ENCODE assay signal across 15 cellular contexts in the genomic region with DNA sequence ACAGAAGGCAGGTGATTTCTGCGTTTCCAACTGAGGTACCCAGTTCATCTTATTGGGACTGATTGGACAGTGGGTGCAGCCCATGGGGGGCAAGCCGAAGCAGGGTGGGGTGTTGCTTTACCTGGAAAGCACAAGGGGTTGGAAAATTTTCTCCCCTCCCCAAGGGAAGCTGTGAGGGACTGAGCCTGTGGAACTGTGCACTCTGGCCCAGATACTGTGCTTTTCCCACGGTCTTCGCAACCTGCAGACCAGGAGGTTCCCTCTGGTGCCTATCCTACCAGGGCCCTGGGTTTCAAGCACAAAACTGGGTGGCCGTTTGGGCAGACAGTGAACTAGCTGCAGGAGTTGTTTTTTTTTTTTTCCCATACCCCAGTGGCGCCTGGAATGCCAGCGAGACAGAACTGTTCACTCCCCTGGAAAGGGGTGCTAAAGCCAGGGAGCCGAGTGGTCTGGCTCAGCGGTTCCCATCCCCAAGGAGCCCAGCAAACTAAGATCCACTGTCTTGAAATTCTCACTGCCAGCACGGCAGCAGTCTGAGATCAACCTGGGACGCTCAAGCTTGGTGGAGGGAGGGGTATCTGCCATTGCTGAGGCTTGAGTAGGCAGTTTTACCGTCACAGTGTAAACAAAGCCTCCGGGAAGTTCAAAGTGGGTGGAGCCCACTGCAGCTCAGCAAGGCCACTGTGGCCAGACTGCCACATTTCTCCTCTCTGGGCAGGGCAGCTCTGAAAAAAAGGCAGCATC.
DNase-seq lines count a peak whose midpoint lies in the region; TF ChIP-seq lines count a peak whose summit lies in the region.
"Had no signal": no experiment of that assay in that cellular context is flagged by ENCODE, and none has a peak within 500 bp of the region (broad histone marks: within the 10 kb centered on the region; RNA-seq: fewer than 3 reads in every experiment).

No MANE protein-coding gene starts in this region.

- intact Hi-C loops in mammary epithelial cell (cut with micrococcal nuclease) = no loop called here
- intact Hi-C loops in head of caudate nucleus (cut with DNase I) = no loop called here
- intact Hi-C loops in A673 (cut with micrococcal nuclease; ENCODE audit: unreplicated experiment) = no loop called here

- 58% methylated on average over 9 of the region's 13 CpGs for WGBS in mammary epithelial cell (ENCODE audit: low coverage, missing lambda C conversion rate)
- 81% methylated on average over 5 of the region's 13 CpGs for WGBS in suprapubic skin

- no peaks in the 10 kb centered on the region for H3K79me2 ChIP-seq in mammary epithelial cell (ENCODE audit: insufficient read depth, low read length)

- CTCF ChIA-PET in mammary epithelial cell (lab: Charles Lee; ENCODE audit: low non-redundant PET) = no interaction called here
- CTCF ChIA-PET in A673 (lab: Charles Lee) = no interaction called here

- H3K9ac ChIP-seq in mammary epithelial cell (ENCODE audit: insufficient read depth, low read length) (no peak overlapping the region), mucosa of rectum (ENCODE audit: low read depth in 1 of 2, low read length in 2 of 2) (peak overlapping the region in 1 of 2 donors; percentile 57)

- H3K27me3 ChIP-seq in mammary epithelial cell (ENCODE audit: insufficient read depth, low read length) (no peaks in the 10 kb centered on the region), mucosa of rectum (ENCODE audit: control insufficient read depth in 2 of 2, insufficient read depth in 2 of 2, low read length in 2 of 2) (no peaks in the 10 kb centered on the region), A673 (replicated peaks; ENCODE audit: insufficient read depth, low read depth, low read length, poor library complexity) (no peaks in the 10 kb centered on the region), suprapubic skin (no peaks in the 10 kb centered on the region)
- H3K27me3 ChIP-seq: sigmoid colon had no signal

- peak overlapping the region; percentile 63 for H2AFZ ChIP-seq in mammary epithelial cell (ENCODE audit: low read depth, low read length)

- TF ChIP-seq POLR2A in suprapubic skin (IDR thresholded peaks at IDR 0.05) = no peak

- dilution Hi-C loops in mammary epithelial cell (cut with HindIII; ENCODE audit: low sequenced_read_pairs) = no loop called here

- TF ChIP-seq EP300 in suprapubic skin (IDR thresholded peaks at IDR 0.05) = no peak

- POLR2A ChIA-PET in A673 (lab: Charles Lee; ENCODE audit: low non-redundant PET) = no interaction called here

- no TSS peak for BruUV-seq in mammary epithelial cell (replicated peaks; lab: Mats Ljungman, UMichigan)
- BruUV-seq in A673 (replicated peaks; lab: Mats Ljungman, UMichigan) = no TSS peak

- H3K9me3 ChIP-seq in mammary epithelial cell (replicated peaks; ENCODE audit: insufficient read depth, low read length) (no peaks in the 10 kb centered on the region), mucosa of rectum (ENCODE audit: control insufficient read depth in 2 of 2, low read length in 2 of 2) (no peaks in the 10 kb centered on the region), A673 (ENCODE audit: low read depth, low read length, poor library complexity, severe bottlenecking) (no peaks in the 10 kb centered on the region), suprapubic skin (no peaks in the 10 kb centered on the region)

- no peaks in the 10 kb centered on the region for H3K4me1 ChIP-seq in mammary epithelial cell (ENCODE audit: insufficient read depth, low read length)
- peaks cover 0 to 2% of the 10 kb centered on the region in 2 donors for H3K4me1 ChIP-seq in mucosa of rectum (ENCODE audit: control insufficient read depth in 2 of 2, insufficient read depth in 2 of 2, low read length in 2 of 2)
- no peaks in the 10 kb centered on the region for H3K4me1 ChIP-seq in A673 (ENCODE audit: insufficient read depth, low read length, poor library complexity, severe bottlenecking)
- H3K4me1 ChIP-seq in suprapubic skin = no peaks in the 10 kb centered on the region

- no peaks in the 10 kb centered on the region for H4K20me1 ChIP-seq in mammary epithelial cell (ENCODE audit: insufficient read depth, low read length)

- in situ Hi-C loops in mammary epithelial cell (cut with MboI; ENCODE audit: low sequenced_read_pairs in 2 of 2) = no loop called here

- H3K36me3 ChIP-seq in mammary epithelial cell (ENCODE audit: insufficient read depth, low read length) (no peaks in the 10 kb centered on the region), mucosa of rectum (ENCODE audit: control insufficient read depth in 2 of 2, insufficient read depth in 2 of 2, low read length in 2 of 2) (no peaks in the 10 kb centered on the region), A673 (ENCODE audit: insufficient read depth, low read length, poor library complexity, severe bottlenecking) (no peaks in the 10 kb centered on the region), suprapubic skin (no peaks in the 10 kb centered on the region)
- H3K36me3 ChIP-seq: sigmoid colon had no signal

- no peak overlapping the region for H3K4me3 ChIP-seq in mammary epithelial cell (replicated peaks in 1 of 3; ENCODE audit: insufficient read depth in 1 of 3, low read depth in 2 of 3, low read length in 3 of 3)
- peak overlapping the region; percentile 52 to 54 for H3K4me3 ChIP-seq in mucosa of rectum (ENCODE audit: low read length in 2 of 2)
- no peak overlapping the region for H3K4me3 ChIP-seq in A673 (ENCODE audit: low read depth, low read length, poor library complexity, severe bottlenecking)
- H3K4me3 ChIP-seq in suprapubic skin = no peak overlapping the region
- H3K4me3 ChIP-seq: sigmoid colon had no signal

- H3K27ac ChIP-seq in mammary epithelial cell (ENCODE audit: insufficient read depth, low read depth, low read length) = no peak overlapping the region
- no peak overlapping the region for H3K27ac ChIP-seq in mucosa of rectum (ENCODE audit: low read depth in 2 of 2, low read length in 2 of 2)
- H3K27ac ChIP-seq in A673 (ENCODE audit: low read depth, low read length, poor library complexity, severe bottlenecking) = no peak overlapping the region
- no peak overlapping the region for H3K27ac ChIP-seq in suprapubic skin
- H3K27ac ChIP-seq: sigmoid colon had no signal

- no peak overlapping the region for H3K4me2 ChIP-seq in mammary epithelial cell (ENCODE audit: insufficient read depth, low read depth, low read length)

- DNase-seq in DMS53 (lab: John Stamatoyannopoulos, UW) (peak; percentile 84), NCI-H1105 treated with DMSO at 0.1 percent for 48 hours (lab: John Stamatoyannopoulos, UW) (peak; percentile 45), mammary epithelial cell (peak; percentile 18), head of caudate nucleus (no peak), A673 (ENCODE audit: low spot score) (no peak), suprapubic skin (ENCODE audit: low spot score in 2 of 2) (no peak)
- no peak for DNase-seq in activated CD8-positive, alpha-beta memory T cell treated with anti-CD3 and anti-CD28 coated beads, Interleukin-2, amount 50 U/mL, for 48 hours
- DNase-seq: activated B cell treated with CpG ODN at 0.5 μM for 24 hours; activated effector memory CD4-positive, alpha-beta T cell treated with Interleukin-2 at 50 U/mL for 16 hours; effector memory CD8-positive, alpha-beta T cell; Karpas-422; left cardiac atrium; sigmoid colon; stimulated activated CD8-positive, alpha-beta memory T cell treated with anti-CD3 and anti-CD28 coated beads, Interleukin-4, amount 100 ng/mL, for 48 hours had no signal

- TF ChIP-seq CTCF in mammary epithelial cell (conservative IDR thresholded peaks at IDR 0.05 in 1 of 2, IDR thresholded peaks at IDR 0.05 in 1 of 2; ENCODE audit: extremely low read depth in 1 of 2, insufficient read depth in 1 of 2, low read depth in 1 of 2, low read length in 2 of 2) = no peak
- no peak for TF ChIP-seq CTCF in A673 (conservative IDR thresholded peaks at IDR 0.05; ENCODE audit: low read depth, low read length)
- no peak for TF ChIP-seq CTCF in suprapubic skin (IDR thresholded peaks at IDR 0.05)

Comparison
In these comparisons a context has a peak if more than half of its experiments do, and no peak if none do; other contexts are left out.
1. DNase-seq: peak in DMS53 (single experiment), NCI-H1105 treated with DMSO at 0.1 percent for 48 hours (single experiment) and mammary epithelial cell (single experiment); none in activated CD8-positive, alpha-beta memory T cell treated with anti-CD3 and anti-CD28 coated beads, Interleukin-2, amount 50 U/mL, for 48 hours (single experiment), head of caudate nucleus (0 of 42), A673 (single experiment) and suprapubic skin (0 of 2).
2. H3K4me3 ChIP-seq: peak in mucosa of rectum (2 of 2); none in mammary epithelial cell (0 of 3), A673 (single experiment) and suprapubic skin (single experiment).